ENCODE assay signal across 1 cellular context in the genomic region with DNA sequence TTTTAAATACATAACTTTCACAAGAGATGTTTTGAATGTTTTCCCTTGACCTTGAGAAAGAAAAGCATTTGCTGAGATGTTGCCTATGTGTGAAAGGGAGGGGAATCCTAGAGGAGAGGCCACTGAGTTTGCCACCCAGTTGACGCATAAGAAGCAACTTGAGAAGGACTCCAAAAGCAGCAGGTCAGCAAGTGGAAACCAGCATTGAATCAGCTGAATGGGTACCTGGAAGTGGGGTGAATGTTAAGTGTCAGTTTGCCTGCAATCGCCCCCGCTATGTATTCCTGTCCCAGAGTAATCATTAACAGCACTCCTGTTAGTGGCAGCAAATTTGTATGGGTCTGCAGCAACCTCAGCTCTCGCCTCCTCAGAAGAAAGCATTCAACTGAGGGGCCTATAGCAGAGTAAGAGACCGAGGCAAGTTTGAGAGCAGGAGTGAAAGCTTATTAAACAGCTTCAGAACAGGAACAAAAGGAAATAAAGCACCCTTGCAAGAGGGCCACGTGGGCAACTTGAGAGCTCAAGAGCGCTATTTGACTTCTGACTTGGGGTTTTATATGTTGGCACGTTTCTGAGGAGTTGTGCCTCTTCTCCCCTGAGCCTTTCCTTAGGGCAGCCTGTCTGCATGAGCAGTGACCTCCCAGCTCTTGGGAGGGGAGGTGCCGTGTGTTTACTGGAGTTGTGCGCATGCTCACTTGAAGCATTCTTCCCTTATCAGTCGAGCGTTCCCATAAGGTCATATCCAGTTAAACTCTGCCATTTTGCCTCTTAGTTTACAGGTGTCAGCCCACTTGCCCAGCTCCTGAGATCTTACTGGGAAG.
TF ChIP-seq lines count a peak whose summit lies in the region.

No MANE protein-coding gene starts in this region.

TF ChIP-seq in A549, 52 proteins besides CTCF, POLR2A, EP300 and RAD21 (continued from another document):
- TF ChIP-seq, protein P1, sequence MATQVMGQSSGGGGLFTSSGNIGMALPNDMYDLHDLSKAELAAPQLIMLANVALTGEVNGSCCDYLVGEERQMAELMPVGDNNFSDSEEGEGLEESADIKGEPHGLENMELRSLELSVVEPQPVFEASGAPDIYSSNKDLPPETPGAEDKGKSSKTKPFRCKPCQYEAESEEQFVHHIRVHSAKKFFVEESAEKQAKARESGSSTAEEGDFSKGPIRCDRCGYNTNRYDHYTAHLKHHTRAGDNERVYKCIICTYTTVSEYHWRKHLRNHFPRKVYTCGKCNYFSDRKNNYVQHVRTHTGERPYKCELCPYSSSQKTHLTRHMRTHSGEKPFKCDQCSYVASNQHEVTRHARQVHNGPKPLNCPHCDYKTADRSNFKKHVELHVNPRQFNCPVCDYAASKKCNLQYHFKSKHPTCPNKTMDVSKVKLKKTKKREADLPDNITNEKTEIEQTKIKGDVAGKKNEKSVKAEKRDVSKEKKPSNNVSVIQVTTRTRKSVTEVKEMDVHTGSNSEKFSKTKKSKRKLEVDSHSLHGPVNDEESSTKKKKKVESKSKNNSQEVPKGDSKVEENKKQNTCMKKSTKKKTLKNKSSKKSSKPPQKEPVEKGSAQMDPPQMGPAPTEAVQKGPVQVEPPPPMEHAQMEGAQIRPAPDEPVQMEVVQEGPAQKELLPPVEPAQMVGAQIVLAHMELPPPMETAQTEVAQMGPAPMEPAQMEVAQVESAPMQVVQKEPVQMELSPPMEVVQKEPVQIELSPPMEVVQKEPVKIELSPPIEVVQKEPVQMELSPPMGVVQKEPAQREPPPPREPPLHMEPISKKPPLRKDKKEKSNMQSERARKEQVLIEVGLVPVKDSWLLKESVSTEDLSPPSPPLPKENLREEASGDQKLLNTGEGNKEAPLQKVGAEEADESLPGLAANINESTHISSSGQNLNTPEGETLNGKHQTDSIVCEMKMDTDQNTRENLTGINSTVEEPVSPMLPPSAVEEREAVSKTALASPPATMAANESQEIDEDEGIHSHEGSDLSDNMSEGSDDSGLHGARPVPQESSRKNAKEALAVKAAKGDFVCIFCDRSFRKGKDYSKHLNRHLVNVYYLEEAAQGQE (IDR thresholded peaks at IDR 0.05) = no peak
- no peak for TF ChIP-seq ZC3H11A (IDR thresholded peaks at IDR 0.05)
- TF ChIP-seq, protein P2, sequence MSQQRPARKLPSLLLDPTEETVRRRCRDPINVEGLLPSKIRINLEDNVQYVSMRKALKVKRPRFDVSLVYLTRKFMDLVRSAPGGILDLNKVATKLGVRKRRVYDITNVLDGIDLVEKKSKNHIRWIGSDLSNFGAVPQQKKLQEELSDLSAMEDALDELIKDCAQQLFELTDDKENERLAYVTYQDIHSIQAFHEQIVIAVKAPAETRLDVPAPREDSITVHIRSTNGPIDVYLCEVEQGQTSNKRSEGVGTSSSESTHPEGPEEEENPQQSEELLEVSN (IDR thresholded peaks at IDR 0.05; ENCODE audit: borderline replicate concordance, low read depth) = no peak
- no peak for TF ChIP-seq CBX2 (IDR thresholded peaks at IDR 0.05; ENCODE audit: borderline replicate concordance, low read depth)
- TF ChIP-seq HMGXB4 (CRISPR knock-in tag; IDR thresholded peaks at IDR 0.05; ENCODE audit: borderline replicate concordance) = no peak
